Comparison of ENCODE assay signal across 1 cellular context in the genomic region with DNA sequence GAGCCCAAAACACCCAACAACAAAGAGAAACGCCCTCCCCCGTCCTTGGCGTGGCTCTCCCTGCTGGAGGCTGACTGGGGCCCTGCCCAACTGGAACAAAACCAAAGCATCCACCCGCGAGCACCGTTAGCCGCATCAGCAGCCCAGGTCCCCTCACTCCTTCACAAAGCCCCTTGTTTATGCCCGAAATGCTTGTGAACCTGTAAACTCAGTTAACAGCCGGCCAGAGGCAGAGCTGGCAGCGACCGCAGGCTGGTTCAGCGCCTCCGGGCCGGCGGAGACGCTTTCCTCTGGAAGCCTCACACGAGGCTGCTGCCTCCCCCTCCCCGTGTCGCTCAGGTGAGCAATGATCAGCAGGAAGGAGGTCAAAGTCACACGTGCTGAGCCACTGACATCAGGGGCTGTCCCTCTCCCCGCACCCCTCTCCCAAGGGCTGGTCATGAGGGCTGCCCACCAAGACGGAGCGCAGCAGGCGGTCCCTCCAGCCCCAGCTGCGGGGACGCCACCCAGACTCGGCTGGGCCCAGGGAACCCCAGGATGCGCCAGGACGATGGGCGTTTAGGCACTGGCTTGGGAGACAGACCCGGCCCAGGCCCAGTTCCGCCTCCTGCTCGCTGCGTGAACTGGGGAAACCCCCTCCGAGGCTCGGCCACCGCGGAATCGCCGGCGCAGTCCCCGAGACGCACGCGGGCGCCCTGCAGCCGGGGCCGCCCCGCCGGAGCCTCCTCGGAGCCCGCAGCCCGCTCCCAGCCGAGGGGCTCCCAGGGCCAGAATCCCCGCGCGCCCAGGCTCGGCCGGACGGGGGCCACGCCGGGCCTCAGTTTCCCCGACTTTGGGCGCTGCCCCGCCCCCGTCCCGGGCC.
A peak's percentile ranks its signal among the peaks of the same experiment; 100 is the strongest.
TF ChIP-seq lines count a peak whose summit lies in the region.

No MANE protein-coding gene starts in this region.

TF ChIP-seq in H1, 55 proteins besides CTCF, POLR2A, EP300 and RAD21:
- TF ChIP-seq, protein P1, sequence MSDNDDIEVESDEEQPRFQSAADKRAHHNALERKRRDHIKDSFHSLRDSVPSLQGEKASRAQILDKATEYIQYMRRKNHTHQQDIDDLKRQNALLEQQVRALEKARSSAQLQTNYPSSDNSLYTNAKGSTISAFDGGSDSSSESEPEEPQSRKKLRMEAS (IDR thresholded peaks at IDR 0.05), result peak; percentile 52; the same call in 1 of the 2 replicates
- TF ChIP-seq POLR2AphosphoS5 (IDR thresholded peaks at IDR 0.05; ENCODE audit: low read depth, low read length) (no peak), KDM4A (IDR thresholded peaks at IDR 0.05; ENCODE audit: low read depth, low read length, severe bottlenecking) (peak; percentile 47)
TF ChIP-seq in H1: peak in this region for 2.
